Comparison of ENCODE assay signal across 1 cellular context in the genomic region with DNA sequence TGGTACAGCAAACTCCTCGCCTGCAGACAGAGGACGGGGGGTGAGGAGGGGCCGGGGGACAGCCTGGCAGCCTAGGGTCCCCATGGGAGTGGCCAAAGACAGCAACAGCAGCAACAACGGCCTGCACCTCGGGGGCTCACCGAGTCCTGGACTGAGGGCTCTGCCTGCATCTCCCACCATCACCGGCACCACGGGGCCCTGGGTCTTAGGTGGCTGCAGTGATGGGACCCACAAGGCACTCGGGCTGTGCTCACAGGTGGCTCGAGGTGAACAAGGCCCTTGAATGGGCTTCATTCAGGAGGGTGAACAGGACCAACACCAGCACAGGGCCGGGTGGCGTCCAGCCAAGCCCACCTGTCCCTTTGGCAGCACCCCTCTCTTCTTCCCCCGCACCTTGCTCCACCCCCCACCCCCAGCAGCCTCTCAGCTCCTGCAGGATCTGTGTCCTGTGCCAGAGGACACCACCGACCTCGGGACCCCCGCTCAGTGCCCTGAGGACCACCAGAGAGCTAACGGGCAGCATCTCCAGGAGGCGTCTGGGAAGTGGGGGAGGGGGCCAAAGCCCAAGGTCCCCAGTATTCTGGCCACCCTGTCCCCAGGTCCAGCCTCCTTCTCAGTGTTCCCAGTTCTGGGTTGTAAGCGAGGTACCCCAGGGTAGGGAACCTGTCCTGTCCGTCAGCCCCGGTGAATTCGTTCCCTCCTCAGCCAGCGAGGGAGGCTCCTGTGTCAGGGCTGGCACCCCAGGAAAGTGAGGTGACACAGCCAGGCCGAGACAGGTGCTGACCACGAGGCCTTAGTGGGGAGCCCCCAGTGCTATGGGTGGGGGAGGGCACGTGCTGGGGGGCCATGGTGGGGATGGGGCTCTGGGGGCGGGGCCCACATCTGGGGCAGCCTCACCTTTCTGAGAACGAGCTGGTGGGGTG.
TF ChIP-seq lines count a peak whose summit lies in the region.

No MANE protein-coding gene starts in this region.

TF ChIP-seq in SK-N-SH, 30 proteins besides CTCF, POLR2A, EP300 and RAD21:
- TF ChIP-seq NFIC (IDR thresholded peaks at IDR 0.05; ENCODE audit: borderline replicate concordance) (no peak), MXI1 (IDR thresholded peaks at IDR 0.05; ENCODE audit: low read depth, low read length) (no peak), GABPA (IDR thresholded peaks at IDR 0.05; ENCODE audit: low read depth) (no peak), RCOR1 (IDR thresholded peaks at IDR 0.05; ENCODE audit: low read length) (no peak), FOXM1 (IDR thresholded peaks at IDR 0.05; ENCODE audit: low read depth) (no peak), CHD2 (IDR thresholded peaks at IDR 0.05; ENCODE audit: low read length, partially characterized antibody) (no peak), SIN3A (IDR thresholded peaks at IDR 0.05; ENCODE audit: borderline replicate concordance, low read depth, low read length) (no peak), EZH2phosphoT487 (IDR thresholded peaks at IDR 0.05; ENCODE audit: borderline replicate concordance, low read depth) (no peak), JUND (IDR thresholded peaks at IDR 0.05) (no peak), SMC3 (IDR thresholded peaks at IDR 0.05; ENCODE audit: low read depth, low read length) (no peak), YY1 (IDR thresholded peaks at IDR 0.05; ENCODE audit: low read depth) (no peak), NRF1 (IDR thresholded peaks at IDR 0.05; ENCODE audit: low read depth, low read length) (no peak)
- TF ChIP-seq, protein P1, sequence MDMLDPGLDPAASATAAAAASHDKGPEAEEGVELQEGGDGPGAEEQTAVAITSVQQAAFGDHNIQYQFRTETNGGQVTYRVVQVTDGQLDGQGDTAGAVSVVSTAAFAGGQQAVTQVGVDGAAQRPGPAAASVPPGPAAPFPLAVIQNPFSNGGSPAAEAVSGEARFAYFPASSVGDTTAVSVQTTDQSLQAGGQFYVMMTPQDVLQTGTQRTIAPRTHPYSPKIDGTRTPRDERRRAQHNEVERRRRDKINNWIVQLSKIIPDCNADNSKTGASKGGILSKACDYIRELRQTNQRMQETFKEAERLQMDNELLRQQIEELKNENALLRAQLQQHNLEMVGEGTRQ (IDR thresholded peaks at IDR 0.05; ENCODE audit: borderline replicate concordance, low read depth, low read length): no peak
- TF ChIP-seq, protein P2, sequence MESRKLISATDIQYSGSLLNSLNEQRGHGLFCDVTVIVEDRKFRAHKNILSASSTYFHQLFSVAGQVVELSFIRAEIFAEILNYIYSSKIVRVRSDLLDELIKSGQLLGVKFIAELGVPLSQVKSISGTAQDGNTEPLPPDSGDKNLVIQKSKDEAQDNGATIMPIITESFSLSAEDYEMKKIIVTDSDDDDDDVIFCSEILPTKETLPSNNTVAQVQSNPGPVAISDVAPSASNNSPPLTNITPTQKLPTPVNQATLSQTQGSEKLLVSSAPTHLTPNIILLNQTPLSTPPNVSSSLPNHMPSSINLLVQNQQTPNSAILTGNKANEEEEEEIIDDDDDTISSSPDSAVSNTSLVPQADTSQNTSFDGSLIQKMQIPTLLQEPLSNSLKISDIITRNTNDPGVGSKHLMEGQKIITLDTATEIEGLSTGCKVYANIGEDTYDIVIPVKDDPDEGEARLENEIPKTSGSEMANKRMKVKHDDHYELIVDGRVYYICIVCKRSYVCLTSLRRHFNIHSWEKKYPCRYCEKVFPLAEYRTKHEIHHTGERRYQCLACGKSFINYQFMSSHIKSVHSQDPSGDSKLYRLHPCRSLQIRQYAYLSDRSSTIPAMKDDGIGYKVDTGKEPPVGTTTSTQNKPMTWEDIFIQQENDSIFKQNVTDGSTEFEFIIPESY (IDR thresholded peaks at IDR 0.05; ENCODE audit: borderline replicate concordance, low read depth): no peak
- TF ChIP-seq, protein P3, sequence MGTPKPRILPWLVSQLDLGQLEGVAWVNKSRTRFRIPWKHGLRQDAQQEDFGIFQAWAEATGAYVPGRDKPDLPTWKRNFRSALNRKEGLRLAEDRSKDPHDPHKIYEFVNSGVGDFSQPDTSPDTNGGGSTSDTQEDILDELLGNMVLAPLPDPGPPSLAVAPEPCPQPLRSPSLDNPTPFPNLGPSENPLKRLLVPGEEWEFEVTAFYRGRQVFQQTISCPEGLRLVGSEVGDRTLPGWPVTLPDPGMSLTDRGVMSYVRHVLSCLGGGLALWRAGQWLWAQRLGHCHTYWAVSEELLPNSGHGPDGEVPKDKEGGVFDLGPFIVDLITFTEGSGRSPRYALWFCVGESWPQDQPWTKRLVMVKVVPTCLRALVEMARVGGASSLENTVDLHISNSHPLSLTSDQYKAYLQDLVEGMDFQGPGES (IDR thresholded peaks at IDR 0.05; ENCODE audit: low read depth, low read length): no peak
- TF ChIP-seq, protein P4, sequence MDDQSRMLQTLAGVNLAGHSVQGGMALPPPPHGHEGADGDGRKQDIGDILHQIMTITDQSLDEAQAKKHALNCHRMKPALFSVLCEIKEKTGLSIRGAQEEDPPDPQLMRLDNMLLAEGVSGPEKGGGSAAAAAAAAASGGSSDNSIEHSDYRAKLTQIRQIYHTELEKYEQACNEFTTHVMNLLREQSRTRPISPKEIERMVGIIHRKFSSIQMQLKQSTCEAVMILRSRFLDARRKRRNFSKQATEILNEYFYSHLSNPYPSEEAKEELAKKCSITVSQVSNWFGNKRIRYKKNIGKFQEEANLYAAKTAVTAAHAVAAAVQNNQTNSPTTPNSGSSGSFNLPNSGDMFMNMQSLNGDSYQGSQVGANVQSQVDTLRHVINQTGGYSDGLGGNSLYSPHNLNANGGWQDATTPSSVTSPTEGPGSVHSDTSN (IDR thresholded peaks at IDR 0.05): no peak
- TF ChIP-seq, protein P5, sequence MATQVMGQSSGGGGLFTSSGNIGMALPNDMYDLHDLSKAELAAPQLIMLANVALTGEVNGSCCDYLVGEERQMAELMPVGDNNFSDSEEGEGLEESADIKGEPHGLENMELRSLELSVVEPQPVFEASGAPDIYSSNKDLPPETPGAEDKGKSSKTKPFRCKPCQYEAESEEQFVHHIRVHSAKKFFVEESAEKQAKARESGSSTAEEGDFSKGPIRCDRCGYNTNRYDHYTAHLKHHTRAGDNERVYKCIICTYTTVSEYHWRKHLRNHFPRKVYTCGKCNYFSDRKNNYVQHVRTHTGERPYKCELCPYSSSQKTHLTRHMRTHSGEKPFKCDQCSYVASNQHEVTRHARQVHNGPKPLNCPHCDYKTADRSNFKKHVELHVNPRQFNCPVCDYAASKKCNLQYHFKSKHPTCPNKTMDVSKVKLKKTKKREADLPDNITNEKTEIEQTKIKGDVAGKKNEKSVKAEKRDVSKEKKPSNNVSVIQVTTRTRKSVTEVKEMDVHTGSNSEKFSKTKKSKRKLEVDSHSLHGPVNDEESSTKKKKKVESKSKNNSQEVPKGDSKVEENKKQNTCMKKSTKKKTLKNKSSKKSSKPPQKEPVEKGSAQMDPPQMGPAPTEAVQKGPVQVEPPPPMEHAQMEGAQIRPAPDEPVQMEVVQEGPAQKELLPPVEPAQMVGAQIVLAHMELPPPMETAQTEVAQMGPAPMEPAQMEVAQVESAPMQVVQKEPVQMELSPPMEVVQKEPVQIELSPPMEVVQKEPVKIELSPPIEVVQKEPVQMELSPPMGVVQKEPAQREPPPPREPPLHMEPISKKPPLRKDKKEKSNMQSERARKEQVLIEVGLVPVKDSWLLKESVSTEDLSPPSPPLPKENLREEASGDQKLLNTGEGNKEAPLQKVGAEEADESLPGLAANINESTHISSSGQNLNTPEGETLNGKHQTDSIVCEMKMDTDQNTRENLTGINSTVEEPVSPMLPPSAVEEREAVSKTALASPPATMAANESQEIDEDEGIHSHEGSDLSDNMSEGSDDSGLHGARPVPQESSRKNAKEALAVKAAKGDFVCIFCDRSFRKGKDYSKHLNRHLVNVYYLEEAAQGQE (IDR thresholded peaks at IDR 0.05; ENCODE audit: low read depth, low read length): no peak
